Comparison of ENCODE assay signal across 6 cellular contexts in the genomic region with DNA sequence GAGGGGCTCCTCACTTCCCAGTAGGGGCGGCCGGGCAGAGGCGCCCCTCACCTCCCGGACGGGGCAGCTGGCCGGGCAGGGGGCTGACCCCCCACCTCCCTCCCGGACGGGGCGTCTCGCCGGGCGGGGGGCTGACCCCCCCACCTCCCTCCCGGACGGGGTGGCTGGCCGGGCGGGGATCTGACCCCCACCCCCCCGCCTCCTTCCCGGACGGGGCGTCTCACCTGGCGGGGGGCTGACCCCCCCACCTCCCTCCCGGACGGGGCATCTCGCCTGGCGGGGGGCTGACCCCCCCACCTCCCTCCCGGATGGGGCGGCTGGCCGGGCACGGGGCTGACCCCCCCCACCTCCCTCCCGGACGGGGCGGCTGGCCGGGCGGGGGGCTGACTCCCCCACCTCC. TPM values are rescaled to one million over a fixed set of nuclear protein-coding genes. Genes with fewer than 3 reads are reported as not detected.
"Had no signal": no experiment of that assay in that cellular context is flagged by ENCODE, and none has a peak within 500 bp of the region (broad histone marks: within the 10 kb centered on the region; RNA-seq: fewer than 3 reads in every experiment).

No MANE protein-coding gene starts in this region.

RNA-seq across cellular contexts. Expression of gene SAP25, which starts 50.5 kb away (rescaled TPM):
- total RNA-seq: body of pancreas, bronchial epithelial cell, cardiac septum, cerebellum had no signal

RNA-seq across cellular contexts. Expression of gene SPACDR, which starts 59.1 kb away (rescaled TPM):
- total RNA-seq: ascending aorta, breast epithelium had no signal
